Comparison of ENCODE assay signal across 9 cellular contexts in the genomic region with DNA sequence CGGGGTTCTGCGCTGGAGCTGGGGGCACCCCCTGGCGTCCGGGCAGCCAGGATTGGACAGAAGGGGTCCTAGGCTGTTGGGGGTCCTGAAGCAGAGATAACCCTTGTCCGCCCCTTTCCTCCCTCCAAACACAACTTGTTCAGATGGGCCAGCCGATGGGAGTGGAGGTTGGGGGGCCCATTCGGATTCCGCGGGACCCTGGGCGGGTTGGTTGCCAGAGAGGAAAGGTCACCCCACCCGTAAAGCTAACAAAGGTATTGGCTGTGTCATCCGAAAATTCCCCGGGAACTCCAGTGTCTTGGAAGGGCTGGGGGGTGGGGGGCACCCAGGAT. TPM values are rescaled to one million over a fixed set of nuclear protein-coding genes. Genes with fewer than 3 reads are reported as not detected.
DNase-seq lines count a peak whose midpoint lies in the region; ATAC-seq and TF ChIP-seq lines count a peak whose summit lies in the region.
"Had no signal": no experiment of that assay in that cellular context is flagged by ENCODE, and none has a peak within 500 bp of the region (broad histone marks: within the 10 kb centered on the region; RNA-seq: fewer than 3 reads in every experiment).

No MANE protein-coding gene starts in this region.

- H3K9me3 ChIP-seq in left lung (no peaks in the 10 kb centered on the region), suprapubic skin (no peaks in the 10 kb centered on the region)

- WGBS in suprapubic skin: 46% methylated on average over 4 of the region's 13 CpGs

- TF ChIP-seq CTCF in left lung (IDR thresholded peaks at IDR 0.05) (no peak), suprapubic skin (IDR thresholded peaks at IDR 0.05) (no peak)

- H3K9me3 Mint-ChIP-seq in activated T-cell treated with anti-CD3 and anti-CD28 coated beads, Interleukin-2, amount 50 U/mL, for 24 hours: no peaks in the 10 kb centered on the region
- no peaks in the 10 kb centered on the region for H3K9me3 Mint-ChIP-seq in activated T-helper 17 cell treated with anti-CD3 and anti-CD28 coated beads, Interleukin-2, amount 50 U/mL, for 72 hours

- intact Hi-C loops in left lung (cut with DNase I): no loop called here

- H3K4me1 ChIP-seq in left lung: peaks cover 8 to 24% of the 10 kb centered on the region in 2 donors
- peaks cover 51% of the 10 kb centered on the region for H3K4me1 ChIP-seq in suprapubic skin

- ATAC-seq in activated T-helper 17 cell treated with anti-CD3 and anti-CD28 coated beads, Interleukin-2, amount 50 U/mL, for 72 hours (replicated peaks): no peak
- ATAC-seq in left lung (no peak), GM18861 (IDR thresholded peaks at IDR 0.05; ENCODE audit: unreplicated experiment) (no peak)

- H3K36me3 ChIP-seq in left lung: no peaks in the 10 kb centered on the region
- no peaks in the 10 kb centered on the region for H3K36me3 ChIP-seq in suprapubic skin

- H3K4me3 ChIP-seq in left lung (peak overlapping the region; percentile 53 to 60), suprapubic skin (peak overlapping the region; percentile 75)

- H3K27me3 ChIP-seq in left lung: peaks cover 8 to 93% of the 10 kb centered on the region in 2 donors
- H3K27me3 ChIP-seq in suprapubic skin: peaks cover 45% of the 10 kb centered on the region

- peak overlapping the region; percentile 57 for H3K4me3 Mint-ChIP-seq in activated T-cell treated with anti-CD3 and anti-CD28 coated beads, Interleukin-2, amount 50 U/mL, for 24 hours
- H3K4me3 Mint-ChIP-seq in activated T-helper 17 cell treated with anti-CD3 and anti-CD28 coated beads, Interleukin-2, amount 50 U/mL, for 72 hours: peak overlapping the region; percentile 16

- H3K27ac Mint-ChIP-seq in activated T-cell treated with anti-CD3 and anti-CD28 coated beads, Interleukin-2, amount 50 U/mL, for 24 hours: no peak overlapping the region
- H3K27ac Mint-ChIP-seq in activated T-helper 17 cell treated with anti-CD3 and anti-CD28 coated beads, Interleukin-2, amount 50 U/mL, for 72 hours: no peak overlapping the region

- TF ChIP-seq EP300 in suprapubic skin (IDR thresholded peaks at IDR 0.05): no peak

- H3K27ac ChIP-seq in left lung (no peak overlapping the region), suprapubic skin (no peak overlapping the region)

- H3K27me3 Mint-ChIP-seq in activated T-cell treated with anti-CD3 and anti-CD28 coated beads, Interleukin-2, amount 50 U/mL, for 24 hours: peaks cover 72% of the 10 kb centered on the region
- H3K27me3 Mint-ChIP-seq in activated T-helper 17 cell treated with anti-CD3 and anti-CD28 coated beads, Interleukin-2, amount 50 U/mL, for 72 hours: peaks cover 14% of the 10 kb centered on the region

- no peak for DNase-seq in activated T-cell treated with anti-CD3 and anti-CD28 coated beads, Interleukin-2, amount 50 U/mL, for 24 hours
- no peak for DNase-seq in activated T-cell treated with anti-CD3 and anti-CD28 coated beads, Interleukin-2, amount 50 U/mL, for 48 hours
- DNase-seq in left lung: no peak
- DNase-seq in suprapubic skin (ENCODE audit: low spot score in 2 of 2): no peak
- DNase-seq in NK-92 treated with Interleukin-12 subunit alpha and Interleukin-12 subunit beta, amount 100 ng/mL, for 24 hours (lab: John Stamatoyannopoulos, UW): no peak
- no peak for DNase-seq in activated CD4-positive, alpha-beta T cell treated with anti-CD3 and anti-CD28 coated beads for 4 hours
- DNase-seq: T1000 had no signal

- TF ChIP-seq POLR2A in suprapubic skin (IDR thresholded peaks at IDR 0.05): no peak

- H3K36me3 Mint-ChIP-seq in activated T-cell treated with anti-CD3 and anti-CD28 coated beads, Interleukin-2, amount 50 U/mL, for 24 hours (ENCODE audit: low read depth): no peaks in the 10 kb centered on the region
- H3K36me3 Mint-ChIP-seq in activated T-helper 17 cell treated with anti-CD3 and anti-CD28 coated beads, Interleukin-2, amount 50 U/mL, for 72 hours (ENCODE audit: low read depth): no peaks in the 10 kb centered on the region

- peaks cover 8% of the 10 kb centered on the region for H3K4me1 Mint-ChIP-seq in activated T-cell treated with anti-CD3 and anti-CD28 coated beads, Interleukin-2, amount 50 U/mL, for 24 hours (ENCODE audit: low read depth)
- peaks cover 2% of the 10 kb centered on the region for H3K4me1 Mint-ChIP-seq in activated T-helper 17 cell treated with anti-CD3 and anti-CD28 coated beads, Interleukin-2, amount 50 U/mL, for 72 hours

RNA-seq across cellular contexts. Expression of gene FAM222A, which starts 1.3 kb away (rescaled TPM):
- total RNA-seq in activated T-helper 17 cell treated with anti-CD3 and anti-CD28 coated beads, Interleukin-2, amount 50 U/mL, for 72 hours: under 1 TPM; 0.11 to 0.63 TPM
- total RNA-seq in left lung (1 to 10 TPM; 2.9 to 3.1 TPM), suprapubic skin (1 to 10 TPM; 3.9 to 8.5 (median 6.6) TPM)
